Comparison of ENCODE assay signal across 22 cellular contexts in genomic region chr16:51062039-51062438, GRCh38.
"Had no signal": no experiment of that assay in that cellular context is flagged by ENCODE, and none has a peak within 500 bp of the region (broad histone marks: within the 10 kb centered on the region; RNA-seq: fewer than 3 reads in every experiment).

No MANE protein-coding gene starts in this region.

- DNase-seq: activated CD8-positive, alpha-beta memory T cell treated with anti-CD3 and anti-CD28 coated beads for 24 hours; activated CD8-positive, alpha-beta memory T cell treated with anti-CD3 and anti-CD28 coated beads, Interleukin-2, amount 50 U/mL, for 4 hours; activated T-cell treated with anti-CD3 and anti-CD28 coated beads, Interleukin-2, amount 50 U/mL, for 24 hours; aorta; caudate nucleus; dermis blood vessel endothelial cell; effector memory CD4-positive, alpha-beta T cell; hippocampal formation; kidney glomerular epithelial cell; left lung; naive thymus-derived CD4-positive, alpha-beta T cell; occipital lobe; spleen; stimulated activated CD4-positive, alpha-beta T cell treated with anti-CD3 and anti-CD28 coated beads, Interleukin-4, amount 100 ng/mL, for 24 hours; stimulated activated naive CD4-positive, alpha-beta T cell treated with Interleukin-2 at 50 U/mL for 16 hours; upper lobe of left lung had no signal

- H3K9me3 ChIP-seq: esophagus muscularis mucosa, left lung, spleen, thoracic aorta, upper lobe of left lung had no signal

- H3K27ac ChIP-seq: esophagus muscularis mucosa, left lung, spleen, thoracic aorta, upper lobe of left lung had no signal

- H3K36me3 ChIP-seq: esophagus muscularis mucosa, left lung, spleen, thoracic aorta, upper lobe of left lung had no signal

- H3K4me1 ChIP-seq: esophagus muscularis mucosa, left lung, spleen, upper lobe of left lung had no signal

- H3K27ac Mint-ChIP-seq: activated naive CD4-positive, alpha-beta T cell treated with anti-CD3 and anti-CD28 coated beads, Interleukin-2, amount 50 U/mL, for 72 hours; activated T-cell treated with anti-CD3 and anti-CD28 coated beads, Interleukin-2, amount 50 U/mL, for 24 hours; activated T-helper 17 cell treated with anti-CD3 and anti-CD28 coated beads, Interleukin-2, amount 50 U/mL, for 72 hours; brain; naive thymus-derived CD4-positive, alpha-beta T cell had no signal

- H3K4me3 ChIP-seq: esophagus muscularis mucosa, left lung, spleen, thoracic aorta, upper lobe of left lung had no signal

- H3K4me1 Mint-ChIP-seq: activated T-helper 17 cell treated with anti-CD3 and anti-CD28 coated beads, Interleukin-2, amount 50 U/mL, for 72 hours had no signal

- H3K4me3 Mint-ChIP-seq: activated T-cell treated with anti-CD3 and anti-CD28 coated beads, Interleukin-2, amount 50 U/mL, for 24 hours; activated T-helper 17 cell treated with anti-CD3 and anti-CD28 coated beads, Interleukin-2, amount 50 U/mL, for 72 hours; brain; naive thymus-derived CD4-positive, alpha-beta T cell; neural crest cell had no signal

- ATAC-seq: activated naive CD4-positive, alpha-beta T cell treated with anti-CD3 and anti-CD28 coated beads, Interleukin-2, amount 50 U/mL, for 72 hours; activated T-helper 17 cell treated with anti-CD3 and anti-CD28 coated beads, Interleukin-2, amount 50 U/mL, for 72 hours; left lung; naive thymus-derived CD4-positive, alpha-beta T cell had no signal

- H3K9me3 Mint-ChIP-seq: activated naive CD4-positive, alpha-beta T cell treated with anti-CD3 and anti-CD28 coated beads, Interleukin-2, amount 50 U/mL, for 72 hours; activated T-helper 17 cell treated with anti-CD3 and anti-CD28 coated beads, Interleukin-2, amount 50 U/mL, for 72 hours; brain; neural crest cell had no signal

- H3K27me3 ChIP-seq: upper lobe of left lung had no signal

- H3K36me3 Mint-ChIP-seq: activated naive CD4-positive, alpha-beta T cell treated with anti-CD3 and anti-CD28 coated beads, Interleukin-2, amount 50 U/mL, for 72 hours; brain; naive thymus-derived CD4-positive, alpha-beta T cell had no signal
